Comparison of ENCODE assay signal across 19 cellular contexts in the genomic region with DNA sequence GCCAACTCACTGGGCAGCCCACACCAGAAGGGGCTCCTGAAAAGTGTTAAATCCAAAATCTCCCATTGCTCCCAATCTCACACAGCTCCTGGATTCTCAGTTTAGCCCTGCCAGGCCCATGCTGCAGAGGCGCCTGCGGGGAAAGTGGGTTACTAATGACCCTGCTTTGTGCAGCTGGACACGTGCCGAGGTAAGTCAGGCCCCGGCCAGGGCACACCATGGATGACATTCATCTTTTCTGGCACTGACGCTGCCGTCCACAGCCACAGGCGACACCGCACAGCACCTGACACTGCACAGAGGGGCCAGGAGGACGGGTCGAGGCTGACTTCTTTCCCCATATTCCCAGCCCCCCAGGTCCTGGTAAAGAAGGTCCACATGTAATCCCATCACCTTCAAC.
"Had no signal": no experiment of that assay in that cellular context is flagged by ENCODE, and none has a peak within 500 bp of the region (broad histone marks: within the 10 kb centered on the region; RNA-seq: fewer than 3 reads in every experiment).

No MANE protein-coding gene starts in this region.

- H3K36me3 ChIP-seq: gastrocnemius medialis, ovary, right lobe of liver, thoracic aorta, transverse colon had no signal

- H3K9me3 ChIP-seq: esophagus muscularis mucosa, gastrocnemius medialis, left lung, ovary, right lobe of liver, stomach, thoracic aorta, transverse colon had no signal

- H3K4me3 ChIP-seq: esophagus muscularis mucosa, gastrocnemius medialis, left lung, ovary, right lobe of liver, stomach, thoracic aorta, transverse colon had no signal

- DNase-seq: cerebellar nuclear complex; effector memory CD8-positive, alpha-beta T cell; gastrocnemius medialis; islet precursor cell; left lung; mammary epithelial cell; naive thymus-derived CD4-positive, alpha-beta T cell; nephron progenitor cell; ovary; stimulated activated CD4-positive, alpha-beta T cell treated with anti-CD3 and anti-CD28 coated beads, Interleukin-4, amount 100 ng/mL, for 1 hour; stimulated activated CD8-positive, alpha-beta memory T cell treated with anti-CD3 and anti-CD28 coated beads, Interleukin-4, amount 100 ng/mL, for 48 hours; stomach; transverse colon had no signal

- H3K4me1 ChIP-seq: esophagus muscularis mucosa, gastrocnemius medialis, left lung, right lobe of liver, stomach, transverse colon had no signal

- FAIRE-seq: colon had no signal

- ATAC-seq: effector memory CD8-positive, alpha-beta T cell; gastrocnemius medialis; left lung; naive thymus-derived CD4-positive, alpha-beta T cell; right lobe of liver; stimulated activated effector memory CD8-positive, alpha-beta T cell treated with anti-CD3 and anti-CD28 coated beads, Interleukin-12 subunit alpha, Interleukin-12 subunit beta, amount 100 ng/mL, for 72 hours had no signal

- H3K27me3 ChIP-seq: esophagus muscularis mucosa, gastrocnemius medialis, left lung, ovary, right lobe of liver, stomach, transverse colon had no signal

- H3K27ac ChIP-seq: epithelial cell of prostate, esophagus muscularis mucosa, gastrocnemius medialis, left lung, ovary, right lobe of liver, stomach, thoracic aorta, transverse colon had no signal
